In the genomic region with DNA sequence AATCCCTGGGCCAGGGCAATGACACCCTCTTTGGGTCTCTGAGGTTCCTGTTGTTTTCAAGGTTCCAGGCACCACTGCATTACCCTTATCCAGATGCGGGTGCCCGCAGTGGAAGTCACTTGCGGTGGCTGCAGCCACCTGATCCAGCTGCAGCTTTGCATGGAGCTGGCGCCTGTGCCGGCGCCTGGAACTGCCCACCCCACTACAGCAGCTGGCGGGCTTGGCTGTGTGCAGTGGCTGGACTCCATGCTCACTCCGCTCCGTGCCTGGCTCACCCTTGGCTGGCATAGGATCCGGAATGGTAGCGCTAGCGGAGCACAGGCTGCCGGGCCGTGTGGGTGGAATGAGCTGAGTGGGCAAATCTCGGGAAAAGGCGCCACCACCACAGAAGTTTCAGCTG, we compare ENCODE assay signal across 25 cellular contexts.
"Had no signal": no experiment of that assay in that cellular context is flagged by ENCODE, and none has a peak within 500 bp of the region (broad histone marks: within the 10 kb centered on the region; RNA-seq: fewer than 3 reads in every experiment).

No MANE protein-coding gene starts in this region.

- H3K27ac ChIP-seq: SJCRH30 had no signal

- ATAC-seq: activated CD4-positive, CD25-positive, alpha-beta regulatory T cell treated with anti-CD3 and anti-CD28 coated beads, Interleukin-2, amount 50 U/mL, for 24 hours; activated CD8-positive, alpha-beta T cell treated with anti-CD3 and anti-CD28 coated beads for 36 hours; activated T-cell treated with anti-CD3 and anti-CD28 coated beads, Interleukin-2, amount 50 U/mL, for 72 hours; Panc1 had no signal

- DNase-seq: activated CD4-positive, alpha-beta T cell treated with anti-CD3 and anti-CD28 coated beads for 4 hours; activated CD8-positive, alpha-beta memory T cell treated with anti-CD3 and anti-CD28 coated beads, Interleukin-2, amount 50 U/mL, for 4 hours; activated CD8-positive, alpha-beta T cell treated with anti-CD3 and anti-CD28 coated beads for 36 hours; activated gamma-delta T cell treated with Interleukin-2 at 50 U/mL for 16 hours; activated naive CD4-positive, alpha-beta T cell treated with anti-CD3 and anti-CD28 coated beads, Interleukin-2, amount 10 ng/mL, durations not matched to agents 7 days and 5 days; activated naive CD8-positive, alpha-beta T cell treated with anti-CD3 and anti-CD28 coated beads for 36 hours; activated T-cell treated with anti-CD3 and anti-CD28 coated beads, Interleukin-2, amount 50 U/mL, for 72 hours; caudate nucleus; Kasumi-1; NCI-H1048; NCI-H146; NCI-H187 treated with DMSO at 0.1 percent for 48 hours; NCI-H2081 treated with DMSO at 0.1 percent for 48 hours; NCI-H2171 treated with DMSO at 0.1 percent for 48 hours; NCI-H345; NCI-H510A; NCI-H526 treated with DMSO at 0.1 percent for 48 hours; NCI-H82; NK-92 treated with Interleukin-12 subunit alpha and Interleukin-12 subunit beta, amount 100 ng/mL, for 24 hours; OCI-M1; Right ventricle myocardium superior; RPMI8226; SJCRH30 had no signal

- H3K27me3 ChIP-seq: SJCRH30 had no signal

- H3K4me3 ChIP-seq: SJCRH30 had no signal

- H3K4me1 ChIP-seq: SJCRH30 had no signal

- H3K9me3 ChIP-seq: SJCRH30 had no signal

- H3K36me3 ChIP-seq: SJCRH30 had no signal
